Comparison of ENCODE assay signal across 25 cellular contexts in genomic region chr15:90579213-90579612, GRCh38.
"Had no signal": no experiment of that assay in that cellular context is flagged by ENCODE, and none has a peak within 500 bp of the region (broad histone marks: within the 10 kb centered on the region; RNA-seq: fewer than 3 reads in every experiment).

No MANE protein-coding gene starts in this region.

- H3K4me1 ChIP-seq: breast epithelium had no signal

- H3K27ac Mint-ChIP-seq: activated CD4-positive, alpha-beta T cell treated with anti-CD3 and anti-CD28 coated beads for 36 hours; activated CD8-positive, alpha-beta memory T cell treated with anti-CD3 and anti-CD28 coated beads, Interleukin-2, amount 10 ng/mL, durations not matched to agents 7 days and 5 days; activated CD8-positive, alpha-beta T cell treated with anti-CD3 and anti-CD28 coated beads, Interleukin-2, amount 10 ng/mL, durations not matched to agents 7 days and 5 days; activated naive CD4-positive, alpha-beta T cell treated with anti-CD3 and anti-CD28 coated beads for 36 hours; effector memory CD8-positive, alpha-beta T cell; memory B cell; stimulated activated memory B cell treated with anti-CD40 and anti-IgM and Interleukin-4, amounts not matched to agents 10 μg/mL and 1 μg/mL and 100 μg/mL, for 72 hours had no signal

- H3K4me3 Mint-ChIP-seq: activated CD4-positive, alpha-beta T cell treated with anti-CD3 and anti-CD28 coated beads for 36 hours; activated CD8-positive, alpha-beta memory T cell treated with anti-CD3 and anti-CD28 coated beads, Interleukin-2, amount 10 ng/mL, durations not matched to agents 7 days and 5 days; activated CD8-positive, alpha-beta T cell treated with anti-CD3 and anti-CD28 coated beads, Interleukin-2, amount 10 ng/mL, durations not matched to agents 7 days and 5 days; activated naive CD4-positive, alpha-beta T cell treated with anti-CD3 and anti-CD28 coated beads for 36 hours; central memory CD8-positive, alpha-beta T cell; effector memory CD8-positive, alpha-beta T cell; memory B cell; natural killer cell; stimulated activated memory B cell treated with anti-CD40 and anti-IgM and Interleukin-4, amounts not matched to agents 10 μg/mL and 1 μg/mL and 100 μg/mL, for 72 hours; stimulated activated naive CD8-positive, alpha-beta T cell treated with anti-CD3 and anti-CD28 coated beads, Interleukin-15, amount 100 ng/mL, for 72 hours had no signal

- H3K4me3 ChIP-seq: breast epithelium, gastrocnemius medialis, right atrium auricular region, smooth muscle cell, thyroid gland had no signal

- ATAC-seq: activated CD4-positive, alpha-beta T cell treated with anti-CD3 and anti-CD28 coated beads for 36 hours; activated CD8-positive, alpha-beta memory T cell treated with anti-CD3 and anti-CD28 coated beads, Interleukin-2, amount 10 ng/mL, durations not matched to agents 7 days and 5 days; activated CD8-positive, alpha-beta T cell treated with anti-CD3 and anti-CD28 coated beads, Interleukin-2, amount 10 ng/mL, durations not matched to agents 7 days and 5 days; effector memory CD8-positive, alpha-beta T cell; gastrocnemius medialis; natural killer cell; stimulated activated memory B cell treated with anti-CD40 and anti-IgM and Interleukin-4, amounts not matched to agents 10 μg/mL and 1 μg/mL and 100 μg/mL, for 72 hours; stimulated activated naive CD8-positive, alpha-beta T cell treated with anti-CD3 and anti-CD28 coated beads, Interleukin-15, amount 100 ng/mL, for 72 hours had no signal

- H3K27me3 ChIP-seq: breast epithelium, gastrocnemius medialis, right atrium auricular region, thyroid gland had no signal

- H3K27me3 Mint-ChIP-seq: activated CD4-positive, alpha-beta T cell treated with anti-CD3 and anti-CD28 coated beads for 36 hours; activated CD8-positive, alpha-beta memory T cell treated with anti-CD3 and anti-CD28 coated beads, Interleukin-2, amount 10 ng/mL, durations not matched to agents 7 days and 5 days; central memory CD8-positive, alpha-beta T cell; effector memory CD8-positive, alpha-beta T cell; memory B cell; stimulated activated memory B cell treated with anti-CD40 and anti-IgM and Interleukin-4, amounts not matched to agents 10 μg/mL and 1 μg/mL and 100 μg/mL, for 72 hours; stimulated activated naive CD8-positive, alpha-beta T cell treated with anti-CD3 and anti-CD28 coated beads, Interleukin-15, amount 100 ng/mL, for 72 hours had no signal

- H3K36me3 Mint-ChIP-seq: natural killer cell had no signal

- H3K9me3 ChIP-seq: breast epithelium, gastrocnemius medialis, right atrium auricular region, thyroid gland had no signal

- H3K27ac ChIP-seq: breast epithelium, right atrium auricular region had no signal

- DNase-seq: activated CD4-positive, alpha-beta T cell treated with anti-CD3 and anti-CD28 coated beads for 36 hours; activated CD4-positive, CD25-positive, alpha-beta regulatory T cell; activated CD8-positive, alpha-beta memory T cell treated with anti-CD3 and anti-CD28 coated beads, Interleukin-2, amount 10 ng/mL, durations not matched to agents 7 days and 5 days; activated CD8-positive, alpha-beta T cell treated with anti-CD3 and anti-CD28 coated beads, Interleukin-2, amount 10 ng/mL, durations not matched to agents 7 days and 5 days; activated effector memory CD4-positive, alpha-beta T cell treated with Interleukin-2 at 50 U/mL for 16 hours; activated naive CD4-positive, alpha-beta T cell treated with anti-CD3 and anti-CD28 coated beads for 36 hours; amygdala; effector memory CD8-positive, alpha-beta T cell; erythroblast; gastrocnemius medialis; glutamatergic neuron; islet precursor cell; midbrain; natural killer cell; stimulated activated CD4-positive, alpha-beta T cell treated with anti-CD3 and anti-CD28 coated beads, Interleukin-1b, Interleukin-23, amount 100 ng/mL, for 48 hours; stimulated activated CD4-positive, alpha-beta T cell treated with anti-CD3 and anti-CD28 coated beads, Interleukin-4, amount 100 ng/mL, for 4 hours; stimulated activated CD8-positive, alpha-beta memory T cell treated with anti-CD3 and anti-CD28 coated beads, Interleukin-4, amount 100 ng/mL, for 48 hours; stimulated activated naive CD8-positive, alpha-beta T cell treated with anti-CD3 and anti-CD28 coated beads, Interleukin-15, amount 100 ng/mL, for 72 hours; thyroid gland had no signal

- H3K4me2 ChIP-seq: smooth muscle cell had no signal

- H3K36me3 ChIP-seq: breast epithelium, gastrocnemius medialis, right atrium auricular region, thyroid gland had no signal

- H3K9me3 Mint-ChIP-seq: activated naive CD4-positive, alpha-beta T cell treated with anti-CD3 and anti-CD28 coated beads for 36 hours; central memory CD8-positive, alpha-beta T cell; effector memory CD8-positive, alpha-beta T cell; memory B cell; natural killer cell; stimulated activated memory B cell treated with anti-CD40 and anti-IgM and Interleukin-4, amounts not matched to agents 10 μg/mL and 1 μg/mL and 100 μg/mL, for 72 hours; stimulated activated naive CD8-positive, alpha-beta T cell treated with anti-CD3 and anti-CD28 coated beads, Interleukin-15, amount 100 ng/mL, for 72 hours had no signal
